Comparison of ENCODE assay signal across 13 cellular contexts in the genomic region with DNA sequence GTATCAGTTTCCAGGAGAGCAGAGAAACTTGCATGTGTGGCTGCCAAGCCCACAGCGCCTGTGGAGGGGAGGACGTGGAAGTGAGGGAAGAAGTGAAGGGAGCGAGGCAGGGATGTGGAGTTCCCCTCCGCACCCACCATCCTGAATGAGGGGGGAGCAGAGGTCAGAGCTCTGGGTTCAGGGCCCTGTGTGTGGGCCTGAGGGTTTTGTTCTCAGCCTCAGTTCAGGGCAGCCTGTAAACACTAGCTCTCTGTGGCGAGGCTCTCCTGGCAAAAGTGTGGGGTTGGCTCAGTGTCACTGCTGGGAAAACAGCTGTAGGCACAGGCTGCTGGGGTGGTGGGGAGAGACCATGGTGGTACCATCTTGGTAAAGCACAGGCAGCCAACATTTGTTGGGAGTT.
DNase-seq lines count a peak whose midpoint lies in the region; ATAC-seq and TF ChIP-seq lines count a peak whose summit lies in the region.
"Had no signal": no experiment of that assay in that cellular context is flagged by ENCODE, and none has a peak within 500 bp of the region (broad histone marks: within the 10 kb centered on the region; RNA-seq: fewer than 3 reads in every experiment).

No MANE protein-coding gene starts in this region.

- H3K27ac ChIP-seq in neural progenitor cell, result peak overlapping the region; percentile 21
- H3K27ac ChIP-seq in right lobe of liver, result no peak overlapping the region
- H3K27ac ChIP-seq: BLaER1, SK-N-MC had no signal

- TF ChIP-seq CTCF in neural progenitor cell (IDR thresholded peaks at IDR 0.05), result no peak
- TF ChIP-seq CTCF in right lobe of liver (IDR thresholded peaks at IDR 0.05), result no peak
- TF ChIP-seq CTCF in Calu3 (IDR thresholded peaks at IDR 0.05; ENCODE audit: unreplicated experiment), result no peak

- H3K4me3 Mint-ChIP-seq in neural progenitor cell (no peak overlapping the region), Calu3 (ENCODE audit: low read depth, unreplicated experiment) (no peak overlapping the region)

- H3K79me2 ChIP-seq in neural progenitor cell (ENCODE audit: low read depth), result no peaks in the 10 kb centered on the region

- H4K20me1 ChIP-seq in neural progenitor cell (ENCODE audit: low read depth), result no peaks in the 10 kb centered on the region
- H4K20me1 ChIP-seq: BLaER1 had no signal

- no peak for ATAC-seq in right lobe of liver

- DNase-seq in amygdala (lab: John Stamatoyannopoulos, UW), result peak in 40 of 56 donors; percentile 19 to 76 (median 44)
- peak; percentile 74 for DNase-seq in globus pallidus (ENCODE audit: low spot score)
- no peak for DNase-seq in neural progenitor cell (ENCODE audit: low spot score)
- peak; percentile 41 for DNase-seq in superior temporal gyrus (ENCODE audit: extremely low spot score)
- no peak for DNase-seq in right lobe of liver
- no peak for DNase-seq in Kasumi-1 (lab: John Stamatoyannopoulos, UW)
- no peak for DNase-seq in Calu3
- DNase-seq: NCI-H1436, NCI-H2081 treated with DMSO at 0.1 percent for 48 hours, NCI-H345, NCI-H748 treated with DMSO at 0.1 percent for 48 hours had no signal

- no peak overlapping the region for H2AFZ ChIP-seq in neural progenitor cell (replicated peaks)

- H3K36me3 Mint-ChIP-seq in neural progenitor cell (no peaks in the 10 kb centered on the region), Calu3 (ENCODE audit: insufficient read depth, unreplicated experiment) (no peaks in the 10 kb centered on the region)

- peak overlapping the region; percentile 40 for H3K27ac Mint-ChIP-seq in neural progenitor cell
- no peak overlapping the region for H3K27ac Mint-ChIP-seq in Calu3 (ENCODE audit: unreplicated experiment)

- no peaks in the 10 kb centered on the region for H3K9me3 ChIP-seq in neural progenitor cell (ENCODE audit: low read depth)
- H3K9me3 ChIP-seq in right lobe of liver, result no peaks in the 10 kb centered on the region
- H3K9me3 ChIP-seq: BLaER1 had no signal

- H3K4me1 Mint-ChIP-seq in neural progenitor cell (peaks cover 63% of the 10 kb centered on the region), Calu3 (ENCODE audit: low read depth, unreplicated experiment) (peaks cover 22% of the 10 kb centered on the region)

- H3K27me3 Mint-ChIP-seq in neural progenitor cell (ENCODE audit: insufficient read depth, low read depth), result peaks cover 11% of the 10 kb centered on the region
- peaks cover 32% of the 10 kb centered on the region for H3K27me3 Mint-ChIP-seq in Calu3 (ENCODE audit: unreplicated experiment)

- no peaks in the 10 kb centered on the region for H3K36me3 ChIP-seq in neural progenitor cell
- no peaks in the 10 kb centered on the region for H3K36me3 ChIP-seq in right lobe of liver
- H3K36me3 ChIP-seq: BLaER1 had no signal

- H3K4me3 ChIP-seq in neural progenitor cell (no peak overlapping the region), right lobe of liver (no peak overlapping the region)
- H3K4me3 ChIP-seq: BLaER1, SK-N-MC had no signal

- BruUV-seq in Calu3 (replicated peaks; lab: Mats Ljungman, UMichigan), result no TSS peak

- H3K9me3 Mint-ChIP-seq in neural progenitor cell, result no peaks in the 10 kb centered on the region
- no peaks in the 10 kb centered on the region for H3K9me3 Mint-ChIP-seq in Calu3 (ENCODE audit: low read depth, unreplicated experiment)

- no peaks in the 10 kb centered on the region for H3K27me3 ChIP-seq in neural progenitor cell
- no peaks in the 10 kb centered on the region for H3K27me3 ChIP-seq in right lobe of liver
- H3K27me3 ChIP-seq: BLaER1 had no signal

- intact Hi-C loops in right lobe of liver (cut with DNase I) (no loop called here), Calu3 (cut with micrococcal nuclease; ENCODE audit: unreplicated experiment) (no loop called here)

- CTCF ChIA-PET in Calu3 (lab: Charles Lee), result interaction anchor here (1.1 kb wide), 1 partner anchor 25 kb away, joined by 10 read pairs; no protein-coding TSS in a partner anchor

- H3K9ac ChIP-seq in neural progenitor cell, result no peak overlapping the region
- H3K9ac ChIP-seq: BLaER1 had no signal

- 84% methylated on average over 4 of the region's 5 CpGs for WGBS in right lobe of liver (ENCODE audit: insufficient coverage, low coverage, low lambda C conversion rate, missing lambda C conversion rate)

- peak overlapping the region; percentile 40 for H3K4me2 ChIP-seq in neural progenitor cell
- H3K4me2 ChIP-seq: BLaER1 had no signal

- no peak for TF ChIP-seq POLR2A in right lobe of liver (IDR thresholded peaks at IDR 0.05)

- H3F3A ChIP-seq in neural progenitor cell (ENCODE audit: low read depth), result peaks cover 58% of the 10 kb centered on the region

- H3K4me1 ChIP-seq in neural progenitor cell (peaks cover 47% of the 10 kb centered on the region), right lobe of liver (peaks cover 0 to 14% (median 8%) of the 10 kb centered on the region in 4 donors)

Comparison
In these comparisons a context has a peak if more than half of its experiments do, and no peak if none do; other contexts are left out.
1. DNase-seq: peak in amygdala (40 of 56), globus pallidus (single experiment) and superior temporal gyrus (single experiment); none in neural progenitor cell (single experiment), right lobe of liver (0 of 3), Kasumi-1 (0 of 2) and Calu3 (single experiment).